ENCODE assay signal across 12 cellular contexts in the genomic region with DNA sequence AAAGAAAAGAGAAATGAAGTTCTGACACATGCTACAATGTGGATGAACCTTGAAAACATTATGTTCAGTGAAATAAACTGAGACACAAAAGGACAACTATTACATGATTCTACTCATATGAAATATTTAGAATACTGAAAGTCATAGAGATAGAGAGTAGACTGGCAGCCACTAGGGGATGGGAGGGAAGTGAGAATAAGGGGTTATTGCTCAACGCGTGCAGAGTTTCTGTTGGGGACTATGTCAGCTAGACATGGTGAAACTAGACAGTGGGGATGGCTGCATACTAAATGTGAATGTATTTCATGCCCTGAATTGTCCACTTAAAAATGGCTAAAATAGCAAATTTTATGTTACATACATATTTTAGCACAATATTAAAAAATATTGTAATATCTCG.
DNase-seq lines count a peak whose midpoint lies in the region; ATAC-seq, FAIRE-seq and TF ChIP-seq lines count a peak whose summit lies in the region.
"Had no signal": no experiment of that assay in that cellular context is flagged by ENCODE, and none has a peak within 500 bp of the region (broad histone marks: within the 10 kb centered on the region; RNA-seq: fewer than 3 reads in every experiment).

No MANE protein-coding gene starts in this region.

- H3K4me1 Mint-ChIP-seq in activated naive CD4-positive, alpha-beta T cell treated with anti-CD3 and anti-CD28 coated beads, Interleukin-2, amount 10 ng/mL, durations not matched to agents 7 days and 5 days, result no peaks in the 10 kb centered on the region

- no peaks in the 10 kb centered on the region for H3K23me2 ChIP-seq in H1 (ENCODE audit: low read depth, low read length)

- no peak overlapping the region for H3K27ac Mint-ChIP-seq in activated naive CD4-positive, alpha-beta T cell treated with anti-CD3 and anti-CD28 coated beads, Interleukin-2, amount 10 ng/mL, durations not matched to agents 7 days and 5 days

- H2AK5ac ChIP-seq in H1 (ENCODE audit: low read depth, low read length), result no peak overlapping the region

- no peak overlapping the region for H2AFZ ChIP-seq in H1 (ENCODE audit: low read length)

- H2BK15ac ChIP-seq in H1 (ENCODE audit: low read length), result no peak overlapping the region

- TF ChIP-seq CTCF in H1 (IDR thresholded peaks at IDR 0.05; ENCODE audit: control extremely low read depth in 1 of 3, insufficient read depth in 1 of 3, low read depth in 1 of 3, low read length in 3 of 3), result no peak

- 86% methylated on average over 3 of the region's 3 CpGs; no CpG with 5 or more reads in 1 of the 2 experiments for WGBS in H1 (ENCODE audit: extremely low coverage in 1 of 2, insufficient coverage in 1 of 2, insufficient read length in 1 of 2, insufficient replicate concordance in 2 of 2, low coverage in 1 of 2, low lambda C conversion rate in 2 of 2, missing lambda C conversion rate in 1 of 2), 2 experiments

- peaks cover 2 to 4% of the 10 kb centered on the region in 2 experiments; a peak in 2 of 4 replicates for H3K9me3 ChIP-seq in H1 (ENCODE audit: insufficient read depth in 2 of 2, low read depth in 1 of 2, low read length in 1 of 2)

- H4K91ac ChIP-seq in H1 (replicated peaks; ENCODE audit: insufficient read length, low read length), result no peak overlapping the region

- no peaks in the 10 kb centered on the region for H3K27me3 ChIP-seq in H1 (replicated peaks in 1 of 4; ENCODE audit: control insufficient read depth in 3 of 4, extremely low read depth in 1 of 4, insufficient read depth in 3 of 4, low read length in 3 of 4)
- H3K27me3 ChIP-seq: body of pancreas had no signal

- no peaks in the 10 kb centered on the region for H3K79me2 ChIP-seq in H1 (ENCODE audit: control insufficient read depth in 1 of 2, insufficient read depth in 2 of 2, low read length in 2 of 2)

- DNase-seq in H1 (ENCODE audit: low read depth in 1 of 2, low spot score in 2 of 2) (no peak), NCI-H1930 (lab: John Stamatoyannopoulos, UW) (no peak), superior temporal gyrus (ENCODE audit: extremely low spot score) (no peak)
- no peak for DNase-seq in activated naive CD4-positive, alpha-beta T cell treated with anti-CD3 and anti-CD28 coated beads, Interleukin-2, amount 10 ng/mL, durations not matched to agents 7 days and 5 days
- DNase-seq: activated CD8-positive, alpha-beta memory T cell treated with anti-CD3 and anti-CD28 coated beads for 24 hours; NCI-H1694 treated with DMSO at 0.1 percent for 48 hours had no signal

- no peak overlapping the region for H4K8ac ChIP-seq in H1 (ENCODE audit: extremely low read depth, insufficient read depth, low read length)

- H3K18ac ChIP-seq in H1 (ENCODE audit: extremely low read depth, low read length), result no peak overlapping the region

- no peak for TF ChIP-seq EP300 in H1 (IDR thresholded peaks at IDR 0.05; ENCODE audit: borderline replicate concordance in 1 of 2, low read depth in 2 of 2, low read length in 2 of 2)

- TF ChIP-seq RAD21 in H1 (IDR thresholded peaks at IDR 0.05 in 1 of 2, conservative IDR thresholded peaks at IDR 0.05 in 1 of 2; ENCODE audit: low read depth in 2 of 2, low read length in 2 of 2), result no peak

- CTCF ChIA-PET in H1 (lab: Charles Lee; ENCODE audit: partially characterized antibody), result interaction anchor here (1.3 kb wide), 1 partner anchor 14 kb away, joined by 3 read pairs; no protein-coding TSS in a partner anchor
- CTCF ChIA-PET in activated naive CD4-positive, alpha-beta T cell treated with anti-CD3 and anti-CD28 coated beads, Interleukin-2, amount 10 ng/mL, durations not matched to agents 7 days and 5 days (lab: Charles Lee), result interaction anchor here (1.2 kb wide), 1 partner anchor 20 kb away, joined by 4 read pairs; no protein-coding TSS in a partner anchor

- no peaks in the 10 kb centered on the region for H3K36me3 Mint-ChIP-seq in activated naive CD4-positive, alpha-beta T cell treated with anti-CD3 and anti-CD28 coated beads, Interleukin-2, amount 10 ng/mL, durations not matched to agents 7 days and 5 days

- no peak overlapping the region for H3K23ac ChIP-seq in H1 (ENCODE audit: insufficient read length)

- no peaks in the 10 kb centered on the region for H3K36me3 ChIP-seq in H1 (ENCODE audit: control insufficient read depth in 2 of 4, insufficient read depth in 4 of 4, low read length in 3 of 4)

- peaks cover 12% of the 10 kb centered on the region for H3K27me3 Mint-ChIP-seq in activated naive CD4-positive, alpha-beta T cell treated with anti-CD3 and anti-CD28 coated beads, Interleukin-2, amount 10 ng/mL, durations not matched to agents 7 days and 5 days

- no peak overlapping the region for H3K4ac ChIP-seq in H1 (replicated peaks; ENCODE audit: insufficient read length, low read depth, low read length)

- H3K4me3 ChIP-seq in H1 (ENCODE audit: extremely low read depth in 1 of 4, insufficient read depth in 2 of 4, low read depth in 3 of 4, low read length in 4 of 4), result no peak overlapping the region
- H3K4me3 ChIP-seq: body of pancreas had no signal

- no peak overlapping the region for H4K5ac ChIP-seq in H1 (ENCODE audit: insufficient read length, low read depth, low read length)

- no peaks in the 10 kb centered on the region for H4K20me1 ChIP-seq in H1 (replicated peaks in 1 of 2; ENCODE audit: control insufficient read depth in 1 of 2, insufficient read depth in 2 of 2, low read length in 2 of 2)

- no peak overlapping the region for H2BK12ac ChIP-seq in H1 (ENCODE audit: low read depth, low read length)

- peaks cover 4% of the 10 kb centered on the region for H3K9me3 Mint-ChIP-seq in activated naive CD4-positive, alpha-beta T cell treated with anti-CD3 and anti-CD28 coated beads, Interleukin-2, amount 10 ng/mL, durations not matched to agents 7 days and 5 days

- no peak overlapping the region for H2BK20ac ChIP-seq in H1 (ENCODE audit: low read length)

- no peak overlapping the region for H3K9ac ChIP-seq in H1 (replicated peaks in 1 of 4; ENCODE audit: extremely low read depth in 1 of 4, low read depth in 3 of 4, low read length in 3 of 4)

- H3K4me3 Mint-ChIP-seq in activated naive CD4-positive, alpha-beta T cell treated with anti-CD3 and anti-CD28 coated beads, Interleukin-2, amount 10 ng/mL, durations not matched to agents 7 days and 5 days, result no peak overlapping the region

- no peaks in the 10 kb centered on the region for H3K79me1 ChIP-seq in H1 (ENCODE audit: low read depth, low read length)

- no peak for TF ChIP-seq POLR2A in H1 (IDR thresholded peaks at IDR 0.05; ENCODE audit: control extremely low read depth in 1 of 2, low read depth in 2 of 2, low read length in 2 of 2)

- FAIRE-seq in H1 (lab: Jason Lieb, UNC), result no peak

- ATAC-seq in GM18511 (IDR thresholded peaks at IDR 0.05; ENCODE audit: unreplicated experiment) (peak; percentile 92), GM21576 (IDR thresholded peaks at IDR 0.05; ENCODE audit: unreplicated experiment) (peak; percentile 91), HG03432 (IDR thresholded peaks at IDR 0.05; ENCODE audit: unreplicated experiment) (peak; percentile 95), HG03196 (IDR thresholded peaks at IDR 0.05; ENCODE audit: unreplicated experiment) (no peak)
- ATAC-seq: body of pancreas, HCT116 had no signal

- H3K27ac ChIP-seq in H1 (ENCODE audit: low read depth, low read length), result no peak overlapping the region
- H3K27ac ChIP-seq: body of pancreas had no signal

- no peak overlapping the region for H3K4me2 ChIP-seq in H1 (ENCODE audit: insufficient read depth in 1 of 2, low read depth in 2 of 2, low read length in 2 of 2)

- H2BK5ac ChIP-seq in H1 (ENCODE audit: low read depth, low read length), result no peak overlapping the region

- no peak overlapping the region for H3K56ac ChIP-seq in H1 (replicated peaks; ENCODE audit: insufficient read length, low read depth, low read length)

- H3K4me1 ChIP-seq in H1 (replicated peaks in 1 of 4; ENCODE audit: control insufficient read depth in 3 of 4, insufficient read depth in 4 of 4, low read length in 3 of 4), result peaks cover 0 to 3% (median 0%) of the 10 kb centered on the region in 4 experiments; a peak in 1 of 7 replicates
- H3K4me1 ChIP-seq: body of pancreas had no signal

- POLR2A ChIA-PET in H1 (lab: Charles Lee; ENCODE audit: partially characterized antibody), result interaction anchor here (1.0 to 1.1 kb wide), 2 partner anchors 109 to 265 kb away, joined by 3 read pairs; a partner anchor contains a TSS

- no peak overlapping the region for H3K14ac ChIP-seq in H1 (ENCODE audit: insufficient read length)

- no peak overlapping the region for H2BK120ac ChIP-seq in H1 (replicated peaks; ENCODE audit: low read depth, low read length)

TF ChIP-seq in H1, 55 proteins besides CTCF, POLR2A, EP300 and RAD21:
- TF ChIP-seq CEBPB (IDR thresholded peaks at IDR 0.05; ENCODE audit: low read depth, low read length), result peak; percentile 52; the same call in 1 of the 2 replicates
- TF ChIP-seq SIN3A (conservative IDR thresholded peaks at IDR 0.05 in 1 of 2, IDR thresholded peaks at IDR 0.05 in 1 of 2; ENCODE audit: low read depth in 1 of 2, low read length in 2 of 2), result no peak
TF ChIP-seq in H1: peak in this region for 1.
